In the genomic region with DNA sequence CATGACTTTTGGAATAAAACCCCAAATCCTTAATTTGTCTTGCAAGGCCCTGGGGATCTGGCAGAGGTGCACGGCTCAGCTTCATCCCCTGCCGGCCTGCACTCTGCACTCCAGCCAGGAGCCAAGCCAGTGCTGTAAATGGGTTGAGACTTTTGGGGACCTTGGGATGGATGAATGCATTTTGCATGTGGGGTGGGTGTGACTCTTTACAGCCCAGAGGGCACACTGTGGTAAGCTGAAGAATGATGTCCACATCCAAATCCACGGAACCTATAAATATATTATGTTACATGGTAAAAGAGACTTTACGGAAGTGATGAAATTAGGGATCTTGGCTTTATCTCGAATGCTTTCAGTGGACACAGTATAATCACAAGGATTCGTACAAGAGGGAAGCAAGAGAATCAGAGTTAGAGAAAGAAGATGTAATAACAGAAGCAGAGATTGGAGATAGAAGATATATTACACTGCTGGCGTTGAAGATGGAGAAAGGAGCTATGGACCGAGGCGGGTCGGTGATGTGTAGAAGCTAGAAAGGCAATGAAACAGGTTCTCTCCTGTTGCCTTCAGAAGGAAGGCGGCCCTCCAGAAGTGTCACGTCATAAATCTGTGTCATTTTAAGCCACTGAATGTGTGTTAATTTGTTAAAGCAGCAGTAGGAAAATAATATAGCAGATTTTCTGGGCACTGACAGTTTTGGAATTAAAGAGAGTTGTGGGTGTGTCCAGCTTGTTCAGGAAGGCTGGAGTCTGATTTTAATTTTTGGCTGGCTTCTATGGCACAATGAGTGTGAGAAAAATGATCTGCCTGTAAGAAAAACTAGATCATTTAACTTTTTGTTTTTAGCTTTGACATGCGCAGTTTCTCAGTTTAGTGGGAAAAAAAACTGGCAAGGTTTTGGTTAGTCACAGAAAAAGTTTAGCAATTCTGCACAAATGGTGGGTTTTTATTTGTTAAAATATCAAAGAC, we compare ENCODE assay signal across 23 cellular contexts.
DNase-seq lines count a peak whose midpoint lies in the region; ATAC-seq and TF ChIP-seq lines count a peak whose summit lies in the region.
"Had no signal": no experiment of that assay in that cellular context is flagged by ENCODE, and none has a peak within 500 bp of the region (broad histone marks: within the 10 kb centered on the region; RNA-seq: fewer than 3 reads in every experiment).

No MANE protein-coding gene starts in this region.

- H3K4me3 Mint-ChIP-seq in osteocyte (ENCODE audit: unreplicated experiment) (no peak overlapping the region), type B pancreatic cell (no peak overlapping the region)
- H3K4me3 Mint-ChIP-seq in activated naive CD8-positive, alpha-beta T cell treated with anti-CD3 and anti-CD28 coated beads, Interleukin-2, amount 50 U/mL, for 24 hours, result no peak overlapping the region
- H3K4me3 Mint-ChIP-seq: activated CD4-positive, alpha-beta T cell treated with anti-CD3 and anti-CD28 coated beads, Interleukin-2, amount 10 ng/mL, durations not matched to agents 7 days and 5 days had no signal

- no peak overlapping the region for H3K4me3 ChIP-seq in heart right ventricle
- no peak overlapping the region for H3K4me3 ChIP-seq in lower lobe of right lung
- H3K4me3 ChIP-seq: ovary, smooth muscle cell had no signal

- peak in 5 of 8 donors; percentile 28 to 65 (median 48) for ATAC-seq in heart right ventricle
- ATAC-seq in HG02642 (IDR thresholded peaks at IDR 0.05; ENCODE audit: poor library complexity, unreplicated experiment), result no peak
- no peak for ATAC-seq in lower lobe of right lung
- ATAC-seq in activated naive CD8-positive, alpha-beta T cell treated with anti-CD3 and anti-CD28 coated beads, Interleukin-2, amount 50 U/mL, for 24 hours, result no peak
- ATAC-seq: HCT116 had no signal

- no peak for TF ChIP-seq CTCF in heart right ventricle (IDR thresholded peaks at IDR 0.05)
- TF ChIP-seq CTCF in osteocyte (IDR thresholded peaks at IDR 0.05), result no peak
- TF ChIP-seq CTCF in type B pancreatic cell (conservative IDR thresholded peaks at IDR 0.05), result no peak
- no peak for TF ChIP-seq CTCF in lower lobe of right lung (IDR thresholded peaks at IDR 0.05)

- H3K27ac ChIP-seq in cingulate gyrus (ENCODE audit: low read depth, low read length) (peak overlapping the region; percentile 47), heart right ventricle (peak overlapping the region in 6 of 10 donors; percentile 1 to 45 (median 31)), lower lobe of right lung (no peak overlapping the region)
- H3K27ac ChIP-seq: ovary had no signal

- intact Hi-C loops in heart right ventricle (cut with DNase I) (no loop called here), lower lobe of right lung (cut with DNase I) (no loop called here)

- 80 to 84% methylated on average over 13 of the region's 13 CpGs for WGBS in heart right ventricle, 2 donors

- no peaks in the 10 kb centered on the region for H3K27me3 ChIP-seq in heart right ventricle
- H3K27me3 ChIP-seq in lower lobe of right lung (ENCODE audit: low read depth), result no peaks in the 10 kb centered on the region
- H3K27me3 ChIP-seq: ovary had no signal

- peaks cover 6% of the 10 kb centered on the region for H3K36me3 Mint-ChIP-seq in osteocyte (ENCODE audit: unreplicated experiment)
- peaks cover 10% of the 10 kb centered on the region for H3K36me3 Mint-ChIP-seq in type B pancreatic cell
- H3K36me3 Mint-ChIP-seq in activated naive CD8-positive, alpha-beta T cell treated with anti-CD3 and anti-CD28 coated beads, Interleukin-2, amount 50 U/mL, for 24 hours (ENCODE audit: low read depth), result no peaks in the 10 kb centered on the region

- peaks cover 10% of the 10 kb centered on the region for H3K9me3 Mint-ChIP-seq in osteocyte (ENCODE audit: unreplicated experiment)
- peaks cover 7% of the 10 kb centered on the region for H3K9me3 Mint-ChIP-seq in type B pancreatic cell
- H3K9me3 Mint-ChIP-seq in activated naive CD8-positive, alpha-beta T cell treated with anti-CD3 and anti-CD28 coated beads, Interleukin-2, amount 50 U/mL, for 24 hours, result peaks cover 7% of the 10 kb centered on the region

- DNase-seq in heart right ventricle (no peak), osteocyte (ENCODE audit: extremely low spot score, unreplicated experiment) (no peak), type B pancreatic cell (ENCODE audit: extremely low spot score, unreplicated experiment) (no peak), lower lobe of right lung (no peak)
- DNase-seq in activated naive CD8-positive, alpha-beta T cell treated with anti-CD3 and anti-CD28 coated beads, Interleukin-2, amount 50 U/mL, for 24 hours, result no peak
- DNase-seq: activated CD4-positive, alpha-beta T cell treated with anti-CD3 and anti-CD28 coated beads, Interleukin-2, amount 10 ng/mL, durations not matched to agents 7 days and 5 days; activated CD8-positive, alpha-beta memory T cell treated with anti-CD3 and anti-CD28 coated beads, Interleukin-2, amount 50 U/mL, for 4 hours; activated effector memory CD4-positive, alpha-beta T cell treated with Interleukin-2 at 50 U/mL for 16 hours; amniotic stem cell; central memory CD4-positive, alpha-beta T cell; DND-41; effector memory CD4-positive, alpha-beta T cell; NCI-H1694; NCI-H82; OCI-M1; ovary; SHP77 treated with DMSO at 0.1 percent for 48 hours; stimulated activated CD4-positive, alpha-beta T cell treated with anti-CD3 and anti-CD28 coated beads, Interleukin-4, amount 100 ng/mL, for 4 hours; T-helper 1 cell had no signal

- H3K27ac Mint-ChIP-seq in osteocyte (ENCODE audit: unreplicated experiment), result peak overlapping the region; percentile 11
- peak overlapping the region; percentile 0 for H3K27ac Mint-ChIP-seq in type B pancreatic cell
- no peak overlapping the region for H3K27ac Mint-ChIP-seq in activated naive CD8-positive, alpha-beta T cell treated with anti-CD3 and anti-CD28 coated beads, Interleukin-2, amount 50 U/mL, for 24 hours
- H3K27ac Mint-ChIP-seq: activated CD4-positive, alpha-beta T cell treated with anti-CD3 and anti-CD28 coated beads, Interleukin-2, amount 10 ng/mL, durations not matched to agents 7 days and 5 days had no signal

- H3K27me3 Mint-ChIP-seq in osteocyte (ENCODE audit: unreplicated experiment), result no peaks in the 10 kb centered on the region
- no peaks in the 10 kb centered on the region for H3K27me3 Mint-ChIP-seq in type B pancreatic cell
- no peaks in the 10 kb centered on the region for H3K27me3 Mint-ChIP-seq in activated naive CD8-positive, alpha-beta T cell treated with anti-CD3 and anti-CD28 coated beads, Interleukin-2, amount 50 U/mL, for 24 hours

- H3K4me1 ChIP-seq in heart right ventricle, result peaks cover 0 to 26% (median 3%) of the 10 kb centered on the region in 9 donors
- peaks cover 5% of the 10 kb centered on the region for H3K4me1 ChIP-seq in lower lobe of right lung

- H3K9me3 ChIP-seq in heart right ventricle, result peaks cover 0 to 10% (median 7%) of the 10 kb centered on the region in 11 donors
- H3K9me3 ChIP-seq in lower lobe of right lung, result no peaks in the 10 kb centered on the region
- H3K9me3 ChIP-seq: ovary had no signal

- peaks cover 4% of the 10 kb centered on the region for H3K4me1 Mint-ChIP-seq in osteocyte (ENCODE audit: unreplicated experiment)
- H3K4me1 Mint-ChIP-seq in type B pancreatic cell (ENCODE audit: unreplicated experiment), result peaks cover 20% of the 10 kb centered on the region
- no peaks in the 10 kb centered on the region for H3K4me1 Mint-ChIP-seq in activated naive CD8-positive, alpha-beta T cell treated with anti-CD3 and anti-CD28 coated beads, Interleukin-2, amount 50 U/mL, for 24 hours
- H3K4me1 Mint-ChIP-seq: activated CD4-positive, alpha-beta T cell treated with anti-CD3 and anti-CD28 coated beads, Interleukin-2, amount 10 ng/mL, durations not matched to agents 7 days and 5 days had no signal

- H3K36me3 ChIP-seq in heart right ventricle, result peaks cover 0 to 6% (median 0%) of the 10 kb centered on the region in 9 donors
- H3K36me3 ChIP-seq in lower lobe of right lung, result no peaks in the 10 kb centered on the region
- H3K36me3 ChIP-seq: ovary had no signal

Comparison
In these comparisons a context has a peak if more than half of its experiments do, and no peak if none do; other contexts are left out.
1. ATAC-seq: peak in heart right ventricle (5 of 8); none in HG02642 (single experiment), lower lobe of right lung (0 of 2) and activated naive CD8-positive, alpha-beta T cell treated with anti-CD3 and anti-CD28 coated beads, Interleukin-2, amount 50 U/mL, for 24 hours (single experiment).